Comparison of ENCODE assay signal across 21 cellular contexts in genomic region chr6:117518870-117519269, GRCh38. TPM values are rescaled to one million over a fixed set of nuclear protein-coding genes. Genes with fewer than 3 reads are reported as not detected.
A peak's percentile ranks its signal among the peaks of the same experiment; 100 is the strongest.
DNase-seq lines count a peak whose midpoint lies in the region; ATAC-seq, FAIRE-seq and TF ChIP-seq lines count a peak whose summit lies in the region.
"Had no signal": no experiment of that assay in that cellular context is flagged by ENCODE, and none has a peak within 500 bp of the region (broad histone marks: within the 10 kb centered on the region; RNA-seq: fewer than 3 reads in every experiment).

No MANE protein-coding gene starts in this region.

- TF ChIP-seq POLR2A in A549 (IDR thresholded peaks at IDR 0.05; ENCODE audit: low read length): no peak

- no peak for TF ChIP-seq RAD21 in A549 (conservative IDR thresholded peaks at IDR 0.05 in 1 of 2, IDR thresholded peaks at IDR 0.05 in 1 of 2)

- no peak for TF ChIP-seq CTCF in A549 (IDR thresholded peaks at IDR 0.05)

- no peak for DNase-seq in A549 (ENCODE audit: low read depth in 1 of 2, low spot score in 1 of 2)
- DNase-seq in NCI-H69 (lab: John Stamatoyannopoulos, UW): no peak
- no peak for DNase-seq in NCI-H2081 treated with DMSO at 0.1 percent for 48 hours (lab: John Stamatoyannopoulos, UW)
- DNase-seq: ACHN; BE2C; C1 segment of cervical spinal cord; Calu3; CD4-positive, alpha-beta memory T cell; CD4-positive, CD25-positive, alpha-beta regulatory T cell; CD8-positive, alpha-beta memory T cell; COR-L47; DMS79 treated with DMSO at 0.1 percent for 48 hours; GF-D8 had no signal

- peak overlapping the region; percentile 4; the same call in 1 of the 3 replicates for H3K4me2 ChIP-seq in A549
- H3K4me2 ChIP-seq: BLaER1 had no signal

- peaks cover 98% of the 10 kb centered on the region for H3K4me1 ChIP-seq in A549
- H3K4me1 ChIP-seq: BLaER1 had no signal

- peak overlapping the region; percentile 88 to 95; a peak in 5 of 6 replicates for H3K27ac ChIP-seq in A549
- H3K27ac ChIP-seq: 22Rv1, BLaER1 had no signal

- ATAC-seq in A549: no peak
- ATAC-seq in GM18867 (IDR thresholded peaks at IDR 0.05; ENCODE audit: unreplicated experiment): peak; percentile 71
- peak; percentile 56 for ATAC-seq in HG03175 (IDR thresholded peaks at IDR 0.05; ENCODE audit: unreplicated experiment)
- no peak for ATAC-seq in HG02938 (IDR thresholded peaks at IDR 0.05; ENCODE audit: unreplicated experiment)

- no peak for TF ChIP-seq EP300 in A549 (IDR thresholded peaks at IDR 0.05)

- POLR2A ChIA-PET in A549 (lab: Yijun Ruan, JAX): no interaction called here

- H3K4me3 ChIP-seq in A549: no peak overlapping the region
- H3K4me3 ChIP-seq: BLaER1 had no signal

- 89% methylated on average over 6 of the region's 6 CpGs for WGBS in A549 (ENCODE audit: missing lambda C conversion rate)

- no peak for FAIRE-seq in A549 (lab: Jason Lieb, UNC)
- FAIRE-seq: D721Med, G401.6, GM12891 had no signal

- H3K9me3 ChIP-seq in A549: peaks cover 2% of the 10 kb centered on the region; the same call in 1 of the 3 replicates
- H3K9me3 ChIP-seq: BE2C, BLaER1 had no signal

- CTCF ChIA-PET in A549 (lab: Yijun Ruan, JAX): no interaction called here

TF ChIP-seq in A549, 52 proteins besides CTCF, POLR2A, EP300 and RAD21:
- TF ChIP-seq CBX2 (IDR thresholded peaks at IDR 0.05; ENCODE audit: borderline replicate concordance, low read depth) (no peak), ESRRA (IDR thresholded peaks at IDR 0.05; ENCODE audit: borderline replicate concordance, low read length) (no peak), FOSB (CRISPR knock-in tag; IDR thresholded peaks at IDR 0.05) (no peak), TFCP2L1 (CRISPR knock-in tag; IDR thresholded peaks at IDR 0.05) (no peak), JUN (IDR thresholded peaks at IDR 0.05) (no peak), HOXA7 (CRISPR knock-in tag; IDR thresholded peaks at IDR 0.05) (no peak), HDAC2 (IDR thresholded peaks at IDR 0.05) (no peak), MAX (IDR thresholded peaks at IDR 0.05) (no peak), KDM1A (IDR thresholded peaks at IDR 0.05; ENCODE audit: low read depth) (no peak), JUNB (IDR thresholded peaks at IDR 0.05) (no peak), GATA3 (IDR thresholded peaks at IDR 0.05; ENCODE audit: borderline replicate concordance) (no peak), RNF2 (IDR thresholded peaks at IDR 0.05; ENCODE audit: borderline replicate concordance, low read depth) (no peak), ZFP36 (IDR thresholded peaks at IDR 0.05; ENCODE audit: borderline replicate concordance, partially characterized antibody) (no peak), BCL3 (IDR thresholded peaks at IDR 0.05) (no peak), RCOR1 (IDR thresholded peaks at IDR 0.05; ENCODE audit: low read depth, low read length) (no peak), PBX3 (IDR thresholded peaks at IDR 0.05) (no peak)
TF ChIP-seq in A549: peak in this region for 0.

RNA-seq across cellular contexts. Expression of gene DCBLD1, which starts 36.4 kb away (rescaled TPM):
- 39.3 and 49.1 TPM in 2 replicates for polyA plus RNA-seq in A549 (2011; rRNA removed)
- polyA plus RNA-seq in A549 (2012; cell fraction: cytosol; rRNA removed): 14.1 and 18.1 TPM in 2 replicates
- polyA plus RNA-seq in A549 (2012; cell fraction: nucleus; rRNA removed): 37.0 and 37.9 TPM in 2 replicates
- polyA plus RNA-seq in A549 (2017; fragmentation: RNase III; extraction: RNeasy Plus Mini Kit Qiagen cat#74134 plus additional on column Dnase treatment): 48.0 to 60.4 TPM (median 58.4 TPM) in 3 replicates
- polyA minus RNA-seq in A549 (2011; rRNA and poly(A)+ RNA removed): 31.1 and 35.7 TPM in 2 replicates

Comparison
In these comparisons a context has a peak if more than half of its experiments do, and no peak if none do; other contexts are left out.
1. ATAC-seq: peak in GM18867 (single experiment) and HG03175 (single experiment); none in A549 (0 of 2) and HG02938 (single experiment).